In the genomic region with DNA sequence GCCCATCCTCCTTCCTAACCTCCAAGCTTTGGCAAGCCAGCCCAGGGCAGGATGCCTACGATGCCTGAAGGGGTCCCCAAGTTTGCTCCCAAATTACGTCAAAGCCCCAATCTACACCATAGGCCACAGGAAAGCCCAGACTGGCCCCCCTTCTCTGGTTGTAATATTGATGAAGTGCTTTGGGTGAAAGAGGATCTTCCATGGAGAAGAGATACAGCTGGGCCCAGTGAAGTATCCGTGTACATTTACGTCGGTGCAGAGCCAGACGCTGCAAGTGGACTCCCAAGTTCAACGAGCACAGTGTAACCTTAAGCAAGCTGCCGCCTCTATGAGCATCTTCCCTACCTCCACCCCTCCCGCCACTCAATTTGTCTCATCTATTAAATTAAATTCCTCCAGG, we compare ENCODE assay signal across 1 cellular context.
TF ChIP-seq lines count a peak whose summit lies in the region.

No MANE protein-coding gene starts in this region.

TF ChIP-seq in SK-N-SH treated with all-trans-retinoic acid at 6 μM for 48 hours, 23 proteins besides CTCF, POLR2A, EP300 and RAD21 (continued from another document):
- TF ChIP-seq, protein P1, sequence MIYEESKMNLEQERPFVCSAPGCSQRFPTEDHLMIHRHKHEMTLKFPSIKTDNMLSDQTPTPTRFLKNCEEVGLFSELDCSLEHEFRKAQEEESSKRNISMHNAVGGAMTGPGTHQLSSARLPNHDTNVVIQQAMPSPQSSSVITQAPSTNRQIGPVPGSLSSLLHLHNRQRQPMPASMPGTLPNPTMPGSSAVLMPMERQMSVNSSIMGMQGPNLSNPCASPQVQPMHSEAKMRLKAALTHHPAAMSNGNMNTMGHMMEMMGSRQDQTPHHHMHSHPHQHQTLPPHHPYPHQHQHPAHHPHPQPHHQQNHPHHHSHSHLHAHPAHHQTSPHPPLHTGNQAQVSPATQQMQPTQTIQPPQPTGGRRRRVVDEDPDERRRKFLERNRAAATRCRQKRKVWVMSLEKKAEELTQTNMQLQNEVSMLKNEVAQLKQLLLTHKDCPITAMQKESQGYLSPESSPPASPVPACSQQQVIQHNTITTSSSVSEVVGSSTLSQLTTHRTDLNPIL (CRISPR knock-in tag; IDR thresholded peaks at IDR 0.05; ENCODE audit: low read depth): no peak
